In genomic region chr3:160001850-160002623, GRCh38 we compare ENCODE assay signal across 11 cellular contexts. TPM values are rescaled to one million over a fixed set of nuclear protein-coding genes. Genes with fewer than 3 reads are reported as not detected.
DNase-seq lines count a peak whose midpoint lies in the region; ATAC-seq and TF ChIP-seq lines count a peak whose summit lies in the region.
"Had no signal": no experiment of that assay in that cellular context is flagged by ENCODE, and none has a peak within 500 bp of the region (broad histone marks: within the 10 kb centered on the region; RNA-seq: fewer than 3 reads in every experiment).

No MANE protein-coding gene starts in this region.

- H3K4me1 ChIP-seq in neural progenitor cell: peaks cover 25% of the 10 kb centered on the region

- no peak overlapping the region for H2AFZ ChIP-seq in neural progenitor cell (replicated peaks)

- no peaks in the 10 kb centered on the region for H3K9me3 ChIP-seq in neural progenitor cell (ENCODE audit: low read depth)

- no peak for ATAC-seq in activated CD8-positive, alpha-beta memory T cell treated with anti-CD3 and anti-CD28 coated beads, Interleukin-2, amount 10 ng/mL, durations not matched to agents 7 days and 5 days
- ATAC-seq: CD8-positive, alpha-beta T cell had no signal

- no peaks in the 10 kb centered on the region for H3K36me3 ChIP-seq in neural progenitor cell

- no peaks in the 10 kb centered on the region for H3K9me3 Mint-ChIP-seq in neural progenitor cell
- H3K9me3 Mint-ChIP-seq in activated CD8-positive, alpha-beta memory T cell treated with anti-CD3 and anti-CD28 coated beads, Interleukin-2, amount 10 ng/mL, durations not matched to agents 7 days and 5 days (ENCODE audit: low read depth): no peaks in the 10 kb centered on the region
- H3K9me3 Mint-ChIP-seq: CD8-positive, alpha-beta T cell had no signal

- CTCF ChIA-PET in activated CD8-positive, alpha-beta memory T cell treated with anti-CD3 and anti-CD28 coated beads, Interleukin-2, amount 10 ng/mL, durations not matched to agents 7 days and 5 days (lab: Charles Lee): interaction anchor here (1.5 to 8.2 kb wide), 5 partner anchors 13 to 116 kb away, joined by 3 to 128 read pairs (median 5); partner anchors contain the start of gene IL12A

- H3K36me3 Mint-ChIP-seq in neural progenitor cell: no peaks in the 10 kb centered on the region
- no peaks in the 10 kb centered on the region for H3K36me3 Mint-ChIP-seq in activated CD8-positive, alpha-beta memory T cell treated with anti-CD3 and anti-CD28 coated beads, Interleukin-2, amount 10 ng/mL, durations not matched to agents 7 days and 5 days
- H3K36me3 Mint-ChIP-seq: CD8-positive, alpha-beta T cell had no signal

- no peaks in the 10 kb centered on the region for H4K20me1 ChIP-seq in neural progenitor cell (ENCODE audit: low read depth)

- no peaks in the 10 kb centered on the region for H3K79me2 ChIP-seq in neural progenitor cell (ENCODE audit: low read depth)

- H3K4me2 ChIP-seq in neural progenitor cell: peak overlapping the region; percentile 67

- TF ChIP-seq CTCF in GM12875 (IDR thresholded peaks at IDR 0.05; ENCODE audit: borderline replicate concordance, insufficient read depth, low read depth, low read length) (no peak), LNCaP clone FGC (IDR thresholded peaks at IDR 0.05; ENCODE audit: control insufficient read depth, extremely low read depth, insufficient read depth) (no peak), neural progenitor cell (IDR thresholded peaks at IDR 0.05) (no peak)

- H3K4me1 Mint-ChIP-seq in neural progenitor cell: peaks cover 32% of the 10 kb centered on the region
- H3K4me1 Mint-ChIP-seq in activated CD8-positive, alpha-beta memory T cell treated with anti-CD3 and anti-CD28 coated beads, Interleukin-2, amount 10 ng/mL, durations not matched to agents 7 days and 5 days: peaks cover 24% of the 10 kb centered on the region

- peak overlapping the region; percentile 94 for H3K27ac Mint-ChIP-seq in neural progenitor cell
- no peak overlapping the region for H3K27ac Mint-ChIP-seq in activated CD8-positive, alpha-beta memory T cell treated with anti-CD3 and anti-CD28 coated beads, Interleukin-2, amount 10 ng/mL, durations not matched to agents 7 days and 5 days
- H3K27ac Mint-ChIP-seq: B cell; CD8-positive, alpha-beta T cell had no signal

- peak overlapping the region; percentile 89 for H3K27ac ChIP-seq in neural progenitor cell

- H3K4me3 ChIP-seq in GM12875 (ENCODE audit: low read depth, low read length) (peak overlapping the region; percentile 8), LNCaP clone FGC (ENCODE audit: low read depth, low read length) (no peak overlapping the region), neural progenitor cell (peak overlapping the region; percentile 31)

- no peak overlapping the region for H3K4me3 Mint-ChIP-seq in neural progenitor cell
- no peak overlapping the region for H3K4me3 Mint-ChIP-seq in activated CD8-positive, alpha-beta memory T cell treated with anti-CD3 and anti-CD28 coated beads, Interleukin-2, amount 10 ng/mL, durations not matched to agents 7 days and 5 days
- H3K4me3 Mint-ChIP-seq: B cell; CD8-positive, alpha-beta T cell had no signal

- H3K27me3 ChIP-seq in neural progenitor cell: no peaks in the 10 kb centered on the region

- H3F3A ChIP-seq in neural progenitor cell (ENCODE audit: low read depth): peaks cover 27% of the 10 kb centered on the region

- H3K27me3 Mint-ChIP-seq in neural progenitor cell (ENCODE audit: insufficient read depth, low read depth): peaks cover 2% of the 10 kb centered on the region
- H3K27me3 Mint-ChIP-seq in activated CD8-positive, alpha-beta memory T cell treated with anti-CD3 and anti-CD28 coated beads, Interleukin-2, amount 10 ng/mL, durations not matched to agents 7 days and 5 days: peaks cover 5% of the 10 kb centered on the region
- H3K27me3 Mint-ChIP-seq: B cell had no signal

- DNase-seq in LNCaP clone FGC (ENCODE audit: low read depth): peak; percentile 78
- peak; percentile 63 for DNase-seq in cerebellar cortex (ENCODE audit: low spot score)
- no peak for DNase-seq in neural progenitor cell (ENCODE audit: low spot score)
- no peak for DNase-seq in mucosa of gallbladder (ENCODE audit: low spot score)
- no peak for DNase-seq in NCI-H187 treated with DMSO at 0.1 percent for 48 hours (lab: John Stamatoyannopoulos, UW)
- no peak for DNase-seq in activated CD8-positive, alpha-beta memory T cell treated with anti-CD3 and anti-CD28 coated beads, Interleukin-2, amount 10 ng/mL, durations not matched to agents 7 days and 5 days
- DNase-seq: CD8-positive, alpha-beta T cell; Karpas-422; RPMI8226 had no signal

- no peak overlapping the region for H3K9ac ChIP-seq in neural progenitor cell

RNA-seq across cellular contexts. Expression of gene IL12A, which starts 13.4 kb away (rescaled TPM):
- total RNA-seq in neural progenitor cell (ENCODE audit: low replicate concordance) (0.77 and 0.79 TPM in 2 replicates), mucosa of gallbladder (0.14 TPM)
- 1 to 10 TPM in 1 of 2 experiments, under 1 TPM in 1; 0.63 to 1.4 TPM for total RNA-seq in activated CD8-positive, alpha-beta memory T cell treated with anti-CD3 and anti-CD28 coated beads, Interleukin-2, amount 10 ng/mL, durations not matched to agents 7 days and 5 days

Comparison
In these comparisons a context has a peak if more than half of its experiments do, and no peak if none do; other contexts are left out.
1. DNase-seq: peak in LNCaP clone FGC (single experiment) and cerebellar cortex (single experiment); none in neural progenitor cell (single experiment), mucosa of gallbladder (single experiment), NCI-H187 treated with DMSO at 0.1 percent for 48 hours (single experiment) and activated CD8-positive, alpha-beta memory T cell treated with anti-CD3 and anti-CD28 coated beads, Interleukin-2, amount 10 ng/mL, durations not matched to agents 7 days and 5 days (single experiment).